8 cellular contexts compared by ENCODE assay signal in genomic region chr1:146034976-146035469, GRCh38. TPM values are rescaled to one million over a fixed set of nuclear protein-coding genes. Genes with fewer than 3 reads are reported as not detected.
DNase-seq lines count a peak whose midpoint lies in the region; ATAC-seq, FAIRE-seq and TF ChIP-seq lines count a peak whose summit lies in the region.

No MANE protein-coding gene starts in this region.

- no peaks in the 10 kb centered on the region for H3K36me3 Mint-ChIP-seq in activated CD4-positive, alpha-beta T cell treated with anti-CD3 and anti-CD28 coated beads, Interleukin-2, amount 10 ng/mL, durations not matched to agents 7 days and 5 days (ENCODE audit: low read depth)

- no peak for TF ChIP-seq RAD21 in H1 (IDR thresholded peaks at IDR 0.05 in 1 of 2, conservative IDR thresholded peaks at IDR 0.05 in 1 of 2; ENCODE audit: low read depth in 2 of 2, low read length in 2 of 2)

- H3K36me3 ChIP-seq in PC-9 (ENCODE audit: low read depth), result no peaks in the 10 kb centered on the region
- no peaks in the 10 kb centered on the region for H3K36me3 ChIP-seq in H1 (ENCODE audit: control insufficient read depth in 2 of 4, insufficient read depth in 4 of 4, low read length in 3 of 4)
- H3K36me3 ChIP-seq in psoas muscle (ENCODE audit: insufficient read depth in 1 of 2, low read depth in 1 of 2), result no peaks in the 10 kb centered on the region
- H3K36me3 ChIP-seq in adrenal gland (replicated peaks in 1 of 2), result no peaks in the 10 kb centered on the region

- no peak overlapping the region for H3K4ac ChIP-seq in H1 (replicated peaks; ENCODE audit: insufficient read length, low read depth, low read length)

- no peaks in the 10 kb centered on the region for H3K79me1 ChIP-seq in H1 (ENCODE audit: low read depth, low read length)

- H3K9me3 Mint-ChIP-seq in activated CD4-positive, alpha-beta T cell treated with anti-CD3 and anti-CD28 coated beads, Interleukin-2, amount 10 ng/mL, durations not matched to agents 7 days and 5 days, result no peaks in the 10 kb centered on the region

- no peak overlapping the region for H2BK20ac ChIP-seq in H1 (ENCODE audit: low read length)

- peak overlapping the region; percentile 61 for H2AFZ ChIP-seq in PC-9
- H2AFZ ChIP-seq in H1 (ENCODE audit: low read length), result peak overlapping the region; percentile 95

- no peak overlapping the region for H3K27ac ChIP-seq in PC-9
- no peak overlapping the region for H3K27ac ChIP-seq in H1 (ENCODE audit: low read depth, low read length)
- H3K27ac ChIP-seq in psoas muscle, result peak overlapping the region; percentile 89
- peak overlapping the region in 1 of 5 donors; percentile 46 for H3K27ac ChIP-seq in adrenal gland

- 30% methylated on average over 13 of the region's 13 CpGs; no CpG with 5 or more reads in 1 of the 2 experiments for WGBS in H1 (ENCODE audit: extremely low coverage in 1 of 2, insufficient coverage in 1 of 2, insufficient read length in 1 of 2, insufficient replicate concordance in 2 of 2, low coverage in 1 of 2, low lambda C conversion rate in 2 of 2, missing lambda C conversion rate in 1 of 2), 2 experiments
- WGBS in psoas muscle, 3 donors, result 42 to 56% (median 47%) methylated on average over 13 of the region's 13 CpGs
- WGBS in adrenal gland, 4 donors, result 35 to 40% (median 38%) methylated on average over 13 of the region's 13 CpGs

- H3K4me1 ChIP-seq in PC-9 (replicated peaks; ENCODE audit: insufficient read depth), result no peaks in the 10 kb centered on the region
- H3K4me1 ChIP-seq in H1 (replicated peaks in 1 of 4; ENCODE audit: control insufficient read depth in 3 of 4, insufficient read depth in 4 of 4, low read length in 3 of 4), result peaks cover 0 to 3% (median 0%) of the 10 kb centered on the region in 4 experiments; a peak in 1 of 7 replicates
- peaks cover 11% of the 10 kb centered on the region for H3K4me1 ChIP-seq in psoas muscle
- H3K4me1 ChIP-seq in adrenal gland (replicated peaks in 1 of 2), result peaks cover 0 to 11% of the 10 kb centered on the region in 2 donors

- H4K5ac ChIP-seq in H1 (ENCODE audit: insufficient read length, low read depth, low read length), result no peak overlapping the region

- H2BK12ac ChIP-seq in H1 (ENCODE audit: low read depth, low read length), result peak overlapping the region; percentile 46; the same call in 1 of the 2 replicates

- no peak overlapping the region for H3K14ac ChIP-seq in H1 (ENCODE audit: insufficient read length)

- BruUV-seq in PC-9 (replicated peaks; lab: Mats Ljungman, UMichigan), result no TSS peak

- H3K4me1 Mint-ChIP-seq in activated CD4-positive, alpha-beta T cell treated with anti-CD3 and anti-CD28 coated beads, Interleukin-2, amount 10 ng/mL, durations not matched to agents 7 days and 5 days, result peaks cover 45% of the 10 kb centered on the region

- H3K4me3 ChIP-seq in PC-9, result peak overlapping the region; percentile 47; the same call in 1 of the 2 replicates
- peak overlapping the region; percentile 44 to 86 (median 63); a peak in 7 of 8 replicates for H3K4me3 ChIP-seq in H1 (ENCODE audit: extremely low read depth in 1 of 4, insufficient read depth in 2 of 4, low read depth in 3 of 4, low read length in 4 of 4)
- peak overlapping the region; percentile 73 for H3K4me3 ChIP-seq in psoas muscle
- H3K4me3 ChIP-seq in adrenal gland, result peak overlapping the region in 1 of 4 donors; percentile 21

- no peaks in the 10 kb centered on the region for H3K9me2 ChIP-seq in PC-9 (ENCODE audit: insufficient read depth)

- TF ChIP-seq CTCF in PC-9 (conservative IDR thresholded peaks at IDR 0.05) (no peak), H1 (IDR thresholded peaks at IDR 0.05; ENCODE audit: control extremely low read depth in 1 of 3, insufficient read depth in 1 of 3, low read depth in 1 of 3, low read length in 3 of 3) (no peak), psoas muscle (IDR thresholded peaks at IDR 0.05) (no peak), D721Med (IDR thresholded peaks at IDR 0.05; ENCODE audit: insufficient read depth, missing control alignments) (no peak), adrenal gland (IDR thresholded peaks at IDR 0.05) (no peak)

- FAIRE-seq in H1 (lab: Jason Lieb, UNC), result no peak
- no peak for FAIRE-seq in D721Med (lab: Jason Lieb, UNC)

- H3K27me3 Mint-ChIP-seq in activated CD4-positive, alpha-beta T cell treated with anti-CD3 and anti-CD28 coated beads, Interleukin-2, amount 10 ng/mL, durations not matched to agents 7 days and 5 days, result peaks cover 16% of the 10 kb centered on the region

- H3K9me3 ChIP-seq in PC-9 (ENCODE audit: insufficient read depth, low read depth) (no peaks in the 10 kb centered on the region), H1 (ENCODE audit: insufficient read depth in 2 of 2, low read depth in 1 of 2, low read length in 1 of 2) (no peaks in the 10 kb centered on the region), psoas muscle (no peaks in the 10 kb centered on the region), adrenal gland (replicated peaks in 1 of 3) (no peaks in the 10 kb centered on the region)

- H3K23ac ChIP-seq in H1 (ENCODE audit: insufficient read length), result no peak overlapping the region

- no peak overlapping the region for H2AK5ac ChIP-seq in H1 (ENCODE audit: low read depth, low read length)

- no peak overlapping the region for H3K18ac ChIP-seq in H1 (ENCODE audit: extremely low read depth, low read length)

- intact Hi-C loops in PC-9 (cut with micrococcal nuclease; ENCODE audit: unreplicated experiment), result loop anchor here (5.0 kb wide), 2 partner anchors 108 to 178 kb away; partner anchors contain the start of genes PIAS3 and RBM8A
- intact Hi-C loops in psoas muscle (cut with DNase I), result no loop called here
- intact Hi-C loops in adrenal gland (cut with DNase I), result loop anchor here in 1 of 2 donors (10.0 kb wide), 1 partner anchor 70 kb away; the partner anchor contains the start of genes ANKRD34A and POLR3GL

- peak overlapping the region; percentile 98 for H3K27ac Mint-ChIP-seq in activated CD4-positive, alpha-beta T cell treated with anti-CD3 and anti-CD28 coated beads, Interleukin-2, amount 10 ng/mL, durations not matched to agents 7 days and 5 days

- H3K4me2 ChIP-seq in PC-9, result peak overlapping the region; percentile 70
- H3K4me2 ChIP-seq in H1 (ENCODE audit: insufficient read depth in 1 of 2, low read depth in 2 of 2, low read length in 2 of 2), result peak overlapping the region; percentile 46 to 75

- H3F3A ChIP-seq in PC-9 (ENCODE audit: insufficient read depth, low read depth), result peaks cover 35% of the 10 kb centered on the region

- no peak overlapping the region for H2BK5ac ChIP-seq in H1 (ENCODE audit: low read depth, low read length)

- no peak for DNase-seq in activated CD4-positive, alpha-beta T cell treated with anti-CD3 and anti-CD28 coated beads, Interleukin-2, amount 10 ng/mL, durations not matched to agents 7 days and 5 days
- DNase-seq in activated CD4-positive, alpha-beta T cell treated with anti-CD3 and anti-CD28 coated beads, Interleukin-2, amount 50 U/mL, for 1 hour, result no peak
- DNase-seq in PC-9 (peak; percentile 26 to 60), H1 (ENCODE audit: low read depth in 1 of 2, low spot score in 2 of 2) (no peak), psoas muscle (peak in 1 of 2 donors; percentile 33), D721Med (ENCODE audit: insufficient read length, low spot score) (no peak), adrenal gland (no peak), glomerular visceral epithelial cell (ENCODE audit: extremely low spot score) (no peak)

- 0 out of 2 replicates have a peak overlapping the region, but pooled peaks have one; percentile 8 for H2BK15ac ChIP-seq in H1 (ENCODE audit: low read length)

- H3K56ac ChIP-seq in H1 (replicated peaks; ENCODE audit: insufficient read length, low read depth, low read length), result no peak overlapping the region

- POLR2A ChIA-PET in activated CD4-positive, alpha-beta T cell treated with anti-CD3 and anti-CD28 coated beads, Interleukin-2, amount 10 ng/mL, durations not matched to agents 7 days and 5 days (lab: Charles Lee), result interaction anchor here (0.7 to 4.3 kb wide), 2 partner anchors 17 to 39 kb away, joined by 4 to 27 read pairs; partner anchors contain the start of gene TXNIP
- POLR2A ChIA-PET in PC-9 (lab: Charles Lee; ENCODE audit: unreplicated experiment) (interaction anchor here (0.6 to 0.9 kb wide), 4 partner anchors 16 to 315 kb away, joined by 4 to 8 read pairs (median 6); no protein-coding TSS in a partner anchor), H1 (lab: Charles Lee; ENCODE audit: partially characterized antibody) (interaction anchor here (0.7 to 11.6 kb wide), 10 partner anchors 9 to 211 kb away, joined by 3 to 284 read pairs (median 4); partner anchors contain the start of genes POLR3C, RBM8A, RNF115 and TXNIP)

- TF ChIP-seq POLR2A in H1 (IDR thresholded peaks at IDR 0.05; ENCODE audit: control extremely low read depth in 1 of 2, low read depth in 2 of 2, low read length in 2 of 2) (no peak), adrenal gland (IDR thresholded peaks at IDR 0.05) (no peak)

- H4K20me1 ChIP-seq in PC-9 (ENCODE audit: insufficient read depth), result peaks cover 6% of the 10 kb centered on the region; the same call in 1 of the 2 replicates
- H4K20me1 ChIP-seq in H1 (replicated peaks in 1 of 2; ENCODE audit: control insufficient read depth in 1 of 2, insufficient read depth in 2 of 2, low read length in 2 of 2), result no peaks in the 10 kb centered on the region

- H3K79me2 ChIP-seq in PC-9 (ENCODE audit: low read depth), result no peaks in the 10 kb centered on the region
- no peaks in the 10 kb centered on the region for H3K79me2 ChIP-seq in H1 (ENCODE audit: control insufficient read depth in 1 of 2, insufficient read depth in 2 of 2, low read length in 2 of 2)

- no peak for TF ChIP-seq EP300 in H1 (IDR thresholded peaks at IDR 0.05; ENCODE audit: borderline replicate concordance in 1 of 2, low read depth in 2 of 2, low read length in 2 of 2)

- ATAC-seq in psoas muscle, result no peak

- CTCF ChIA-PET in activated CD4-positive, alpha-beta T cell treated with anti-CD3 and anti-CD28 coated beads, Interleukin-2, amount 10 ng/mL, durations not matched to agents 7 days and 5 days (lab: Charles Lee), result interaction anchor here (0.8 to 1.4 kb wide), 9 partner anchors 10 to 190 kb away, joined by 3 to 4 read pairs (median 4); partner anchors contain the start of genes LIX1L, NUDT17 and RBM8A
- CTCF ChIA-PET in PC-9 (lab: Charles Lee) (interaction anchor here (0.6 kb wide), 1 partner anchor 39 kb away, joined by 3 read pairs; no protein-coding TSS in a partner anchor), H1 (lab: Charles Lee; ENCODE audit: partially characterized antibody) (interaction anchor here (0.6 to 9.2 kb wide), 8 partner anchors 9 to 57 kb away, joined by 3 to 55 read pairs (median 5); partner anchors contain the start of gene HJV)

- no peak overlapping the region for H4K91ac ChIP-seq in H1 (replicated peaks; ENCODE audit: insufficient read length, low read length)

- no peak overlapping the region for H2BK120ac ChIP-seq in H1 (replicated peaks; ENCODE audit: low read depth, low read length)

- H3K4me3 Mint-ChIP-seq in activated CD4-positive, alpha-beta T cell treated with anti-CD3 and anti-CD28 coated beads, Interleukin-2, amount 10 ng/mL, durations not matched to agents 7 days and 5 days, result peak overlapping the region; percentile 94

- no peak overlapping the region for H4K8ac ChIP-seq in H1 (ENCODE audit: extremely low read depth, insufficient read depth, low read length)

- H3K23me2 ChIP-seq in H1 (ENCODE audit: low read depth, low read length), result peaks cover 7% of the 10 kb centered on the region

- peak overlapping the region in 1 of 4 experiments; percentile 11; a peak in 2 of 7 replicates for H3K9ac ChIP-seq in H1 (replicated peaks in 1 of 4; ENCODE audit: extremely low read depth in 1 of 4, low read depth in 3 of 4, low read length in 3 of 4)

- H3K27me3 ChIP-seq in PC-9 (ENCODE audit: insufficient read depth, low read depth), result no peaks in the 10 kb centered on the region
- no peaks in the 10 kb centered on the region for H3K27me3 ChIP-seq in H1 (replicated peaks in 1 of 4; ENCODE audit: control insufficient read depth in 3 of 4, extremely low read depth in 1 of 4, insufficient read depth in 3 of 4, low read length in 3 of 4)
- H3K27me3 ChIP-seq in psoas muscle (ENCODE audit: insufficient read depth in 3 of 3, low read length in 2 of 3), result no peaks in the 10 kb centered on the region
- no peaks in the 10 kb centered on the region for H3K27me3 ChIP-seq in adrenal gland

RNA-seq across cellular contexts. Expression of gene HJV, which starts 13.5 kb away (rescaled TPM):
- total RNA-seq in activated CD4-positive, alpha-beta T cell treated with anti-CD3 and anti-CD28 coated beads, Interleukin-2, amount 10 ng/mL, durations not matched to agents 7 days and 5 days, result not detected
- total RNA-seq in PC-9 (2021) (not detected in 2 replicates), psoas muscle (100 to 1,000 TPM; 240 to 354 (median 317) TPM), adrenal gland (1 to 10 TPM in 1 of 8 donors, under 1 TPM in 4, not detected in 3; 0.11 to 1.7 (median 0.41) TPM)
- 0.32 and 0.46 TPM in 2 replicates for total RNA-seq in H1 (2021; fragmentation: NEBNext Ultra II Directional; extraction: Animal tissue kit (Norgen Biotek cat#: 25700))
- polyA plus RNA-seq in H1 (2011; rRNA removed) (0.42 and 0.70 TPM in 2 replicates), psoas muscle (100 to 1,000 TPM in 2 of 3 donors, 10 to 100 TPM in 1; 38.1 to 314 (median 168) TPM), adrenal gland (under 1 TPM in 2 of 3 donors, not detected in 1; 0.07 to 0.11 TPM)
- 0.58 TPM for polyA plus RNA-seq in H1 (2011; cell fraction: cytosol; rRNA removed)
- polyA plus RNA-seq in H1 (2011; cell fraction: nucleus; rRNA removed), result 0.37 TPM
- 0.15 to 0.51 TPM (median 0.34 TPM) in 4 replicates for polyA plus RNA-seq in H1 (2012, experiment 1 of 2)
- 0.14 TPM for polyA plus RNA-seq in H1 (2012, experiment 2 of 2)
- 0.20 TPM for polyA plus RNA-seq in H1 (2013, experiment 1 of 2)
- polyA plus RNA-seq in H1 (2013, experiment 2 of 2), result 0.18 TPM
- 0.47 and 0.63 TPM in 2 replicates for polyA minus RNA-seq in H1 (2011; rRNA and poly(A)+ RNA removed)
- polyA minus RNA-seq in H1 (2011; cell fraction: cytosol; rRNA and poly(A)+ RNA removed), result not detected
- not detected for polyA minus RNA-seq in H1 (2011; cell fraction: nucleus; rRNA and poly(A)+ RNA removed)

RNA-seq across cellular contexts. Expression of gene TXNIP, which starts 38.6 kb away (rescaled TPM):
- total RNA-seq in activated CD4-positive, alpha-beta T cell treated with anti-CD3 and anti-CD28 coated beads, Interleukin-2, amount 10 ng/mL, durations not matched to agents 7 days and 5 days, result 100 to 1,000 TPM; 240 to 262 TPM
- total RNA-seq in PC-9 (2021) (95.7 and 131 TPM in 2 replicates), psoas muscle (1,000 to 10,000 TPM in 3 of 4 donors, 100 to 1,000 TPM in 1; 887 to 2,747 (median 1,374) TPM), adrenal gland (1,000 to 10,000 TPM in 4 of 8 donors, 100 to 1,000 TPM in 4; 202 to 2,069 (median 1,016) TPM)
- 10.3 and 12.3 TPM in 2 replicates for total RNA-seq in H1 (2021; fragmentation: NEBNext Ultra II Directional; extraction: Animal tissue kit (Norgen Biotek cat#: 25700))
- polyA plus RNA-seq in H1 (2011; rRNA removed) (33.4 and 56.8 TPM in 2 replicates), psoas muscle (1,000 to 10,000 TPM; 1,253 to 1,929 (median 1,863) TPM), adrenal gland (100 to 1,000 TPM; 231 to 486 (median 342) TPM)
- 50.4 TPM for polyA plus RNA-seq in H1 (2011; cell fraction: cytosol; rRNA removed)
- 73.4 TPM for polyA plus RNA-seq in H1 (2011; cell fraction: nucleus; rRNA removed)
- polyA plus RNA-seq in H1 (2012, experiment 1 of 2), result 14.6 to 27.3 TPM (median 22.1 TPM) in 4 replicates
- polyA plus RNA-seq in H1 (2012, experiment 2 of 2), result 4.6 TPM
- polyA plus RNA-seq in H1 (2013, experiment 1 of 2), result 9.4 TPM
- polyA plus RNA-seq in H1 (2013, experiment 2 of 2), result 8.5 TPM
- polyA minus RNA-seq in H1 (2011; rRNA and poly(A)+ RNA removed), result 91.1 and 129 TPM in 2 replicates
- 56.7 TPM for polyA minus RNA-seq in H1 (2011; cell fraction: cytosol; rRNA and poly(A)+ RNA removed)
- 171 TPM for polyA minus RNA-seq in H1 (2011; cell fraction: nucleus; rRNA and poly(A)+ RNA removed)

Comparison
In these comparisons a context has a peak if more than half of its experiments do, and no peak if none do; other contexts are left out.
1. DNase-seq: peak in PC-9 (2 of 2); none in activated CD4-positive, alpha-beta T cell treated with anti-CD3 and anti-CD28 coated beads, Interleukin-2, amount 10 ng/mL, durations not matched to agents 7 days and 5 days (single experiment), activated CD4-positive, alpha-beta T cell treated with anti-CD3 and anti-CD28 coated beads, Interleukin-2, amount 50 U/mL, for 1 hour (single experiment), H1 (0 of 2), D721Med (single experiment), adrenal gland (0 of 7) and glomerular visceral epithelial cell (single experiment).
2. RNA of gene HJV, which starts 13.5 kb away (total RNA-seq): 240 to 354 TPM in psoas muscle; 0.32 to 0.46 TPM in H1, 0.11 to 1.7 TPM in adrenal gland, not detected in activated CD4-positive, alpha-beta T cell treated with anti-CD3 and anti-CD28 coated beads, Interleukin-2, amount 10 ng/mL, durations not matched to agents 7 days and 5 days and not detected in PC-9; every median in the first group is over 10 times any median in the second.